Comparison of ENCODE assay signal across 8 cellular contexts in the genomic region with DNA sequence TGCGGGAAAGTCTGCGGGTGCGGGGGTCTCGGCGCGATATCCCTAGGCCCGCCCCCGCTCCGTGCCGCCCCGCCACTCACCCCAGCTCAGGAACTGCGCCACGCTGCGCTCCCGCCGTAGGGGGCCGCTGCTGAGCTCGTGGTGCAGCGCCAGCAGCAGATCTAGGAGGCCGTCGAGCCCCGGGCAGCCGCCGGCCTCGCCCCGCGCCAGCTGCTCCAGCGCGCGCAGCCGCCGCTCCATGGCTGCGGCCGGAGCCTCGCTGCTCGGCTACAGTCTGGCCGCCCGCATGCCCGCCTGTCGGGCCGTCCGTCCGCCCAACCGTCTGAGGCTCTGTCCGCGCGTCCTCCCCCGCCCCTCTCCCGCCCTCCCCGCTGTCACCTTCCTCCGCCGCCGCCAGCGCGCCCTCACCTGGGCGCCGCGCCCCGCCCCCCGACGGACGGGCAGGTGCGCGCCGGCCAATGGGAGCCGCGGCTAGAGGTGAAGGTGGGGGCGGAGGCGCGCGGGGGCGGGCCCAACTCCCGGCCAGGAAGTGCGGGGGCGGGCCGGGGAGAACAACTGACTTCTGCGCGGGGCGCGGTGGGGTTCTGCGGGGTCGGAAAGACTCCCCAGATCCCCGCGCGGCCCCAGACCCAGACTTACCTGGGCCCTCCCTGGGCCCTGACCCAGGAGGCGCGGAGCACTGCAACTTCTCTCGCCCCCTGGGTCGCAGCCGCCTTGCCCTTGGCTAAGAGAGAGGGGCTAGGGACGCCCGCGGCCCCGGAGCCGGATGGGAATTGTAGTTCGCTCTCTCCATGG. TPM values are rescaled to one million over a fixed set of nuclear protein-coding genes. Genes with fewer than 3 reads are reported as not detected.
A peak's percentile ranks its signal among the peaks of the same experiment; 100 is the strongest.
DNase-seq lines count a peak whose midpoint lies in the region; ATAC-seq and TF ChIP-seq lines count a peak whose summit lies in the region.

A gene with protein sequence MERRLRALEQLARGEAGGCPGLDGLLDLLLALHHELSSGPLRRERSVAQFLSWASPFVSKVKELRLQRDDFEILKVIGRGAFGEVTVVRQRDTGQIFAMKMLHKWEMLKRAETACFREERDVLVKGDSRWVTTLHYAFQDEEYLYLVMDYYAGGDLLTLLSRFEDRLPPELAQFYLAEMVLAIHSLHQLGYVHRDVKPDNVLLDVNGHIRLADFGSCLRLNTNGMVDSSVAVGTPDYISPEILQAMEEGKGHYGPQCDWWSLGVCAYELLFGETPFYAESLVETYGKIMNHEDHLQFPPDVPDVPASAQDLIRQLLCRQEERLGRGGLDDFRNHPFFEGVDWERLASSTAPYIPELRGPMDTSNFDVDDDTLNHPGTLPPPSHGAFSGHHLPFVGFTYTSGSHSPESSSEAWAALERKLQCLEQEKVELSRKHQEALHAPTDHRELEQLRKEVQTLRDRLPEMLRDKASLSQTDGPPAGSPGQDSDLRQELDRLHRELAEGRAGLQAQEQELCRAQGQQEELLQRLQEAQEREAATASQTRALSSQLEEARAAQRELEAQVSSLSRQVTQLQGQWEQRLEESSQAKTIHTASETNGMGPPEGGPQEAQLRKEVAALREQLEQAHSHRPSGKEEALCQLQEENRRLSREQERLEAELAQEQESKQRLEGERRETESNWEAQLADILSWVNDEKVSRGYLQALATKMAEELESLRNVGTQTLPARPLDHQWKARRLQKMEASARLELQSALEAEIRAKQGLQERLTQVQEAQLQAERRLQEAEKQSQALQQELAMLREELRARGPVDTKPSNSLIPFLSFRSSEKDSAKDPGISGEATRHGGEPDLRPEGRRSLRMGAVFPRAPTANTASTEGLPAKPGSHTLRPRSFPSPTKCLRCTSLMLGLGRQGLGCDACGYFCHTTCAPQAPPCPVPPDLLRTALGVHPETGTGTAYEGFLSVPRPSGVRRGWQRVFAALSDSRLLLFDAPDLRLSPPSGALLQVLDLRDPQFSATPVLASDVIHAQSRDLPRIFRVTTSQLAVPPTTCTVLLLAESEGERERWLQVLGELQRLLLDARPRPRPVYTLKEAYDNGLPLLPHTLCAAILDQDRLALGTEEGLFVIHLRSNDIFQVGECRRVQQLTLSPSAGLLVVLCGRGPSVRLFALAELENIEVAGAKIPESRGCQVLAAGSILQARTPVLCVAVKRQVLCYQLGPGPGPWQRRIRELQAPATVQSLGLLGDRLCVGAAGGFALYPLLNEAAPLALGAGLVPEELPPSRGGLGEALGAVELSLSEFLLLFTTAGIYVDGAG (N-terminal part only) (minus strand): TSS at position 324 of the 795 bp plus-strand sequence. CDS start 84 bp downstream, at position 240.

- H3K27ac ChIP-seq in upper lobe of right lung, result peak within 1 kb of the TSS; percentile 87

- no peaks in the 10 kb centered on the region for H3K9me3 ChIP-seq in mucosa of descending colon
- H3K9me3 ChIP-seq in upper lobe of right lung, result no peaks in the 10 kb centered on the region

- DNase-seq in CMK (ENCODE audit: low read depth) (peak; percentile 37), HPDE6-E6E7 (ENCODE audit: extremely low spot score) (peak; percentile 89), NCI-H82 treated with DMSO at 0.1 percent for 48 hours (lab: John Stamatoyannopoulos, UW; ENCODE audit: unreplicated experiment) (peak; percentile 16), epidermal melanocyte (ENCODE audit: insufficient read length, low spot score) (peak; percentile 88), mucosa of descending colon (peak; percentile 90 to 92 (median 92)), upper lobe of right lung (peak; percentile 94)
- peak; percentile 84 for DNase-seq in activated CD8-positive, alpha-beta memory T cell treated with anti-CD3 and anti-CD28 coated beads for 24 hours

- intact Hi-C loops in mucosa of descending colon (cut with DNase I, micrococcal nuclease) (loop anchor here (5.0 kb wide), 1 partner anchor 48 kb away; no protein-coding TSS in a partner anchor), upper lobe of right lung (cut with DNase I) (loop anchor here (5.0 kb wide), 1 partner anchor 48 kb away; no protein-coding TSS in a partner anchor)

- H3K27me3 ChIP-seq in upper lobe of right lung, result no peaks in the 10 kb centered on the region

- H3K36me3 ChIP-seq in mucosa of descending colon (ENCODE audit: low read depth) (no peaks in the 10 kb centered on the region), upper lobe of right lung (no peaks in the 10 kb centered on the region)

- TF ChIP-seq CTCF in mucosa of descending colon (IDR thresholded peaks at IDR 0.05) (peak; percentile 69), upper lobe of right lung (IDR thresholded peaks at IDR 0.05) (peak; percentile 68)

- peak within 1 kb of the TSS; percentile 38 for H3K4me3 ChIP-seq in mucosa of descending colon
- peak within 1 kb of the TSS; percentile 61 for H3K4me3 ChIP-seq in upper lobe of right lung

- H3K4me1 ChIP-seq in mucosa of descending colon (ENCODE audit: low read depth), result peaks cover 31% of the 10 kb centered on the region
- H3K4me1 ChIP-seq in upper lobe of right lung, result peaks cover 23% of the 10 kb centered on the region

- ATAC-seq in mucosa of descending colon (peak; percentile 77), upper lobe of right lung (peak; percentile 79), GM21390 (IDR thresholded peaks at IDR 0.05; ENCODE audit: unreplicated experiment) (no peak)

RNA-seq across cellular contexts. Expression of the gene that starts here (rescaled TPM):
- 10 to 100 TPM; 24.3 to 73.1 (median 32.3) TPM for total RNA-seq in mucosa of descending colon
- total RNA-seq in upper lobe of right lung, result 20.9 TPM

Comparison
In these comparisons a context has a peak if more than half of its experiments do, and no peak if none do; other contexts are left out.
1. DNase-seq: peak in every context shown above with its lines; median percentile 94 in upper lobe of right lung; 92 in mucosa of descending colon; 89 in HPDE6-E6E7; 88 in epidermal melanocyte; 84 in activated CD8-positive, alpha-beta memory T cell treated with anti-CD3 and anti-CD28 coated beads for 24 hours; 37 in CMK; 16 in NCI-H82 treated with DMSO at 0.1 percent for 48 hours.